In genomic region chr3:47443611-47443995, GRCh38 we compare ENCODE assay signal across 1 cellular context.
TF ChIP-seq lines count a peak whose summit lies in the region.

No MANE protein-coding gene starts in this region.

TF ChIP-seq in HepG2, 621 proteins besides CTCF, POLR2A, EP300 and RAD21 (continued from another document and continues in another):
- TF ChIP-seq, protein P1, sequence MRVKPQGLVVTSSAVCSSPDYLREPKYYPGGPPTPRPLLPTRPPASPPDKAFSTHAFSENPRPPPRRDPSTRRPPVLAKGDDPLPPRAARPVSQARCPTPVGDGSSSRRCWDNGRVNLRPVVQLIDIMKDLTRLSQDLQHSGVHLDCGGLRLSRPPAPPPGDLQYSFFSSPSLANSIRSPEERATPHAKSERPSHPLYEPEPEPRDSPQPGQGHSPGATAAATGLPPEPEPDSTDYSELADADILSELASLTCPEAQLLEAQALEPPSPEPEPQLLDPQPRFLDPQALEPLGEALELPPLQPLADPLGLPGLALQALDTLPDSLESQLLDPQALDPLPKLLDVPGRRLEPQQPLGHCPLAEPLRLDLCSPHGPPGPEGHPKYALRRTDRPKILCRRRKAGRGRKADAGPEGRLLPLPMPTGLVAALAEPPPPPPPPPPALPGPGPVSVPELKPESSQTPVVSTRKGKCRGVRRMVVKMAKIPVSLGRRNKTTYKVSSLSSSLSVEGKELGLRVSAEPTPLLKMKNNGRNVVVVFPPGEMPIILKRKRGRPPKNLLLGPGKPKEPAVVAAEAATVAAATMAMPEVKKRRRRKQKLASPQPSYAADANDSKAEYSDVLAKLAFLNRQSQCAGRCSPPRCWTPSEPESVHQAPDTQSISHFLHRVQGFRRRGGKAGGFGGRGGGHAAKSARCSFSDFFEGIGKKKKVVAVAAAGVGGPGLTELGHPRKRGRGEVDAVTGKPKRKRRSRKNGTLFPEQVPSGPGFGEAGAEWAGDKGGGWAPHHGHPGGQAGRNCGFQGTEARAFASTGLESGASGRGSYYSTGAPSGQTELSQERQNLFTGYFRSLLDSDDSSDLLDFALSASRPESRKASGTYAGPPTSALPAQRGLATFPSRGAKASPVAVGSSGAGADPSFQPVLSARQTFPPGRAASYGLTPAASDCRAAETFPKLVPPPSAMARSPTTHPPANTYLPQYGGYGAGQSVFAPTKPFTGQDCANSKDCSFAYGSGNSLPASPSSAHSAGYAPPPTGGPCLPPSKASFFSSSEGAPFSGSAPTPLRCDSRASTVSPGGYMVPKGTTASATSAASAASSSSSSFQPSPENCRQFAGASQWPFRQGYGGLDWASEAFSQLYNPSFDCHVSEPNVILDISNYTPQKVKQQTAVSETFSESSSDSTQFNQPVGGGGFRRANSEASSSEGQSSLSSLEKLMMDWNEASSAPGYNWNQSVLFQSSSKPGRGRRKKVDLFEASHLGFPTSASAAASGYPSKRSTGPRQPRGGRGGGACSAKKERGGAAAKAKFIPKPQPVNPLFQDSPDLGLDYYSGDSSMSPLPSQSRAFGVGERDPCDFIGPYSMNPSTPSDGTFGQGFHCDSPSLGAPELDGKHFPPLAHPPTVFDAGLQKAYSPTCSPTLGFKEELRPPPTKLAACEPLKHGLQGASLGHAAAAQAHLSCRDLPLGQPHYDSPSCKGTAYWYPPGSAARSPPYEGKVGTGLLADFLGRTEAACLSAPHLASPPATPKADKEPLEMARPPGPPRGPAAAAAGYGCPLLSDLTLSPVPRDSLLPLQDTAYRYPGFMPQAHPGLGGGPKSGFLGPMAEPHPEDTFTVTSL (CRISPR knock-in tag; IDR thresholded peaks at IDR 0.05; ENCODE audit: borderline replicate concordance): peak; percentile 16; the same call in 1 of the 2 replicates
- TF ChIP-seq FOXJ3 (CRISPR knock-in tag; IDR thresholded peaks at IDR 0.05; ENCODE audit: borderline replicate concordance) (no peak), ZNF749 (CRISPR knock-in tag; IDR thresholded peaks at IDR 0.05; ENCODE audit: borderline replicate concordance) (no peak), REXO4 (CRISPR knock-in tag; IDR thresholded peaks at IDR 0.05; ENCODE audit: borderline replicate concordance) (no peak), SRSF1 (optimal IDR thresholded peaks at IDR 0.05; ENCODE audit: low read depth, low read length) (no peak), GATAD1 (CRISPR knock-in tag; IDR thresholded peaks at IDR 0.05) (no peak), MBD4 (IDR thresholded peaks at IDR 0.05; ENCODE audit: borderline replicate concordance, low read length) (no peak), FOXA3 (CRISPR knock-in tag; IDR thresholded peaks at IDR 0.05) (peak; percentile 48; the same call in 1 of the 2 replicates), HNF1A (IDR thresholded peaks at IDR 0.05; ENCODE audit: low read depth) (no peak), HNF1A (CRISPR knock-in tag; IDR thresholded peaks at IDR 0.05; ENCODE audit: borderline replicate concordance) (0 out of 2 replicates have a peak, but pooled peaks have one; percentile 2), ZNF747 (CRISPR knock-in tag; IDR thresholded peaks at IDR 0.05; ENCODE audit: borderline replicate concordance) (no peak), ZNF331 (CRISPR knock-in tag; IDR thresholded peaks at IDR 0.05) (no peak; the same call in 1 of the 2 replicates), HES4 (CRISPR knock-in tag; IDR thresholded peaks at IDR 0.05; ENCODE audit: borderline replicate concordance) (no peak), ZNF12 (CRISPR knock-in tag; IDR thresholded peaks at IDR 0.05) (0 out of 2 replicates have a peak, but pooled peaks have one; percentile 5), ARNT (IDR thresholded peaks at IDR 0.05) (no peak), RXRA (CRISPR knock-in tag; IDR thresholded peaks at IDR 0.05) (peak; percentile 56; the same call in 1 of the 2 replicates), RARA (CRISPR knock-in tag; IDR thresholded peaks at IDR 0.05) (peak; percentile 56; the same call in 1 of the 2 replicates), SMC3 (IDR thresholded peaks at IDR 0.05; ENCODE audit: low read length) (peak; percentile 1; the same call in 1 of the 2 replicates), HNF4A (CRISPR knock-in tag; IDR thresholded peaks at IDR 0.05) (peak; percentile 85), SOX5 (CRISPR knock-in tag; IDR thresholded peaks at IDR 0.05; ENCODE audit: borderline replicate concordance) (peak; percentile 45; the same call in 1 of the 2 replicates), ZNF670 (CRISPR knock-in tag; IDR thresholded peaks at IDR 0.05; ENCODE audit: borderline replicate concordance) (0 out of 2 replicates have a peak, but pooled peaks have one; percentile 63), NR2F6 (IDR thresholded peaks at IDR 0.05) (peak; percentile 51), NR2F6 (CRISPR knock-in tag; IDR thresholded peaks at IDR 0.05) (peak; percentile 61), PRDM10 (CRISPR knock-in tag; IDR thresholded peaks at IDR 0.05; ENCODE audit: low read depth) (no peak), GABPB1 (CRISPR knock-in tag; IDR thresholded peaks at IDR 0.05) (peak; percentile 17), ELF3 (CRISPR knock-in tag; IDR thresholded peaks at IDR 0.05) (peak; percentile 64; the same call in 1 of the 2 replicates), ATAD3A (CRISPR knock-in tag; IDR thresholded peaks at IDR 0.05) (no peak), SNAPC5 (CRISPR knock-in tag; IDR thresholded peaks at IDR 0.05; ENCODE audit: borderline replicate concordance) (no peak), ZNF343 (CRISPR knock-in tag; IDR thresholded peaks at IDR 0.05) (no peak), ZNF317 (CRISPR knock-in tag; IDR thresholded peaks at IDR 0.05) (0 out of 2 replicates have a peak, but pooled peaks have one; percentile 8), SOX6 (IDR thresholded peaks at IDR 0.05) (no peak), SOX6 (CRISPR knock-in tag; IDR thresholded peaks at IDR 0.05) (0 out of 2 replicates have a peak, but pooled peaks have one; percentile 49), ZC3H13 (CRISPR knock-in tag; IDR thresholded peaks at IDR 0.05) (no peak), POLR2G (IDR thresholded peaks at IDR 0.05; ENCODE audit: low read depth, low read length) (no peak), RORA (CRISPR knock-in tag; IDR thresholded peaks at IDR 0.05) (no peak), GLI4 (CRISPR knock-in tag; IDR thresholded peaks at IDR 0.05; ENCODE audit: borderline replicate concordance) (no peak), RBFOX2 (IDR thresholded peaks at IDR 0.05; ENCODE audit: low read depth, low read length) (no peak), NCOR1 (IDR thresholded peaks at IDR 0.05; ENCODE audit: borderline replicate concordance, low read length) (no peak), HNRNPLL (IDR thresholded peaks at IDR 0.05; ENCODE audit: low read depth, low read length, poor library complexity, severe bottlenecking) (no peak), SIN3A (IDR thresholded peaks at IDR 0.05; ENCODE audit: borderline replicate concordance, low read depth, low read length) (0 out of 2 replicates have a peak, but pooled peaks have one; percentile 1), ZNF468 (CRISPR knock-in tag; IDR thresholded peaks at IDR 0.05) (no peak), SP2 (CRISPR knock-in tag; IDR thresholded peaks at IDR 0.05) (no peak), SYNCRIP (IDR thresholded peaks at IDR 0.05; ENCODE audit: insufficient read depth, low read depth, low read length) (no peak), ZMYM3 (CRISPR knock-in tag; IDR thresholded peaks at IDR 0.05) (no peak)
- TF ChIP-seq, protein P2, sequence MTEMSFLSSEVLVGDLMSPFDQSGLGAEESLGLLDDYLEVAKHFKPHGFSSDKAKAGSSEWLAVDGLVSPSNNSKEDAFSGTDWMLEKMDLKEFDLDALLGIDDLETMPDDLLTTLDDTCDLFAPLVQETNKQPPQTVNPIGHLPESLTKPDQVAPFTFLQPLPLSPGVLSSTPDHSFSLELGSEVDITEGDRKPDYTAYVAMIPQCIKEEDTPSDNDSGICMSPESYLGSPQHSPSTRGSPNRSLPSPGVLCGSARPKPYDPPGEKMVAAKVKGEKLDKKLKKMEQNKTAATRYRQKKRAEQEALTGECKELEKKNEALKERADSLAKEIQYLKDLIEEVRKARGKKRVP (CRISPR knock-in tag; IDR thresholded peaks at IDR 0.05): no peak
- TF ChIP-seq, protein P3, sequence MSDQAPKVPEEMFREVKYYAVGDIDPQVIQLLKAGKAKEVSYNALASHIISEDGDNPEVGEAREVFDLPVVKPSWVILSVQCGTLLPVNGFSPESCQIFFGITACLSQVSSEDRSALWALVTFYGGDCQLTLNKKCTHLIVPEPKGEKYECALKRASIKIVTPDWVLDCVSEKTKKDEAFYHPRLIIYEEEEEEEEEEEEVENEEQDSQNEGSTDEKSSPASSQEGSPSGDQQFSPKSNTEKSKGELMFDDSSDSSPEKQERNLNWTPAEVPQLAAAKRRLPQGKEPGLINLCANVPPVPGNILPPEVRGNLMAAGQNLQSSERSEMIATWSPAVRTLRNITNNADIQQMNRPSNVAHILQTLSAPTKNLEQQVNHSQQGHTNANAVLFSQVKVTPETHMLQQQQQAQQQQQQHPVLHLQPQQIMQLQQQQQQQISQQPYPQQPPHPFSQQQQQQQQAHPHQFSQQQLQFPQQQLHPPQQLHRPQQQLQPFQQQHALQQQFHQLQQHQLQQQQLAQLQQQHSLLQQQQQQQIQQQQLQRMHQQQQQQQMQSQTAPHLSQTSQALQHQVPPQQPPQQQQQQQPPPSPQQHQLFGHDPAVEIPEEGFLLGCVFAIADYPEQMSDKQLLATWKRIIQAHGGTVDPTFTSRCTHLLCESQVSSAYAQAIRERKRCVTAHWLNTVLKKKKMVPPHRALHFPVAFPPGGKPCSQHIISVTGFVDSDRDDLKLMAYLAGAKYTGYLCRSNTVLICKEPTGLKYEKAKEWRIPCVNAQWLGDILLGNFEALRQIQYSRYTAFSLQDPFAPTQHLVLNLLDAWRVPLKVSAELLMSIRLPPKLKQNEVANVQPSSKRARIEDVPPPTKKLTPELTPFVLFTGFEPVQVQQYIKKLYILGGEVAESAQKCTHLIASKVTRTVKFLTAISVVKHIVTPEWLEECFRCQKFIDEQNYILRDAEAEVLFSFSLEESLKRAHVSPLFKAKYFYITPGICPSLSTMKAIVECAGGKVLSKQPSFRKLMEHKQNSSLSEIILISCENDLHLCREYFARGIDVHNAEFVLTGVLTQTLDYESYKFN (CRISPR knock-in tag; conservative IDR thresholded peaks at IDR 0.05): peak; percentile 90
- TF ChIP-seq, protein P4, sequence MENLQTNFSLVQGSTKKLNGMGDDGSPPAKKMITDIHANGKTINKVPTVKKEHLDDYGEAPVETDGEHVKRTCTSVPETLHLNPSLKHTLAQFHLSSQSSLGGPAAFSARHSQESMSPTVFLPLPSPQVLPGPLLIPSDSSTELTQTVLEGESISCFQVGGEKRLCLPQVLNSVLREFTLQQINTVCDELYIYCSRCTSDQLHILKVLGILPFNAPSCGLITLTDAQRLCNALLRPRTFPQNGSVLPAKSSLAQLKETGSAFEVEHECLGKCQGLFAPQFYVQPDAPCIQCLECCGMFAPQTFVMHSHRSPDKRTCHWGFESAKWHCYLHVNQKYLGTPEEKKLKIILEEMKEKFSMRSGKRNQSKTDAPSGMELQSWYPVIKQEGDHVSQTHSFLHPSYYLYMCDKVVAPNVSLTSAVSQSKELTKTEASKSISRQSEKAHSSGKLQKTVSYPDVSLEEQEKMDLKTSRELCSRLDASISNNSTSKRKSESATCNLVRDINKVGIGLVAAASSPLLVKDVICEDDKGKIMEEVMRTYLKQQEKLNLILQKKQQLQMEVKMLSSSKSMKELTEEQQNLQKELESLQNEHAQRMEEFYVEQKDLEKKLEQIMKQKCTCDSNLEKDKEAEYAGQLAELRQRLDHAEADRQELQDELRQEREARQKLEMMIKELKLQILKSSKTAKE (CRISPR knock-in tag; IDR thresholded peaks at IDR 0.05; ENCODE audit: borderline replicate concordance): no peak
